ENCODE assay signal across 17 cellular contexts in genomic region chr9:136416427-136416826, GRCh38. TPM values are rescaled to one million over a fixed set of nuclear protein-coding genes. Genes with fewer than 3 reads are reported as not detected.
A peak's percentile ranks its signal among the peaks of the same experiment; 100 is the strongest.
DNase-seq lines count a peak whose midpoint lies in the region; FAIRE-seq and TF ChIP-seq lines count a peak whose summit lies in the region.
"Had no signal": no experiment of that assay in that cellular context is flagged by ENCODE, and none has a peak within 500 bp of the region (broad histone marks: within the 10 kb centered on the region; RNA-seq: fewer than 3 reads in every experiment).

No MANE protein-coding gene starts in this region.

- no peak overlapping the region for H3K18ac ChIP-seq in neuronal stem cell (ENCODE audit: low read length)

- no peak overlapping the region for H3K23ac ChIP-seq in neuronal stem cell (ENCODE audit: low read depth, low read length, poor library complexity)

- no peak for FAIRE-seq in GM19239 (lab: Jason Lieb, UNC)
- FAIRE-seq: H1, HepG2 had no signal

- H3K4ac ChIP-seq in neuronal stem cell (ENCODE audit: low read length) = no peak overlapping the region

- H2AFZ ChIP-seq in neuronal stem cell (ENCODE audit: low read length) = no peak overlapping the region
- H2AFZ ChIP-seq in smooth muscle cell (ENCODE audit: low read depth) = no peak overlapping the region

- no peaks in the 10 kb centered on the region for H3F3A ChIP-seq in smooth muscle cell (ENCODE audit: low read depth)

- no peak overlapping the region for H3K9ac ChIP-seq in neuronal stem cell (ENCODE audit: low read depth, low read length, poor library complexity)
- H3K9ac ChIP-seq in smooth muscle cell (ENCODE audit: low read depth) = no peak overlapping the region
- H3K9ac ChIP-seq: BLaER1 had no signal

- H2BK15ac ChIP-seq in neuronal stem cell (ENCODE audit: low read length) = no peak overlapping the region

- TF ChIP-seq CTCF in epithelial cell of esophagus (IDR thresholded peaks at IDR 0.05; ENCODE audit: insufficient read depth, low read depth, low read length, missing control alignments) (no peak), adrenal gland (IDR thresholded peaks at IDR 0.05) (no peak), smooth muscle cell (IDR thresholded peaks at IDR 0.05; ENCODE audit: borderline replicate concordance, insufficient read depth, poor library complexity, severe bottlenecking) (no peak)

- no peak overlapping the region for H4K91ac ChIP-seq in neuronal stem cell (ENCODE audit: low read depth, low read length, poor library complexity)

- H2AK5ac ChIP-seq in neuronal stem cell (ENCODE audit: low read depth, low read length) = no peak overlapping the region

- no peaks in the 10 kb centered on the region for H3K27me3 ChIP-seq in neuronal stem cell (ENCODE audit: control insufficient read depth in 3 of 3, insufficient read depth in 3 of 3, low read depth in 1 of 3, low read length in 3 of 3)
- no peaks in the 10 kb centered on the region for H3K27me3 ChIP-seq in adrenal gland
- no peaks in the 10 kb centered on the region for H3K27me3 ChIP-seq in smooth muscle cell (ENCODE audit: low read depth)
- H3K27me3 ChIP-seq: BLaER1 had no signal

- peaks cover 55 to 96% of the 10 kb centered on the region in 2 donors for H3K36me3 ChIP-seq in neuronal stem cell (replicated peaks in 1 of 2; ENCODE audit: control insufficient read depth in 2 of 2, insufficient read depth in 2 of 2, low read length in 2 of 2)
- H3K36me3 ChIP-seq in adrenal gland (replicated peaks in 1 of 2) = peaks cover 0 to 91% of the 10 kb centered on the region in 2 donors
- H3K36me3 ChIP-seq in smooth muscle cell (ENCODE audit: low read depth) = peaks cover 3% of the 10 kb centered on the region

- DNase-seq in ELR (ENCODE audit: low read depth) (peak; percentile 54), M059J (ENCODE audit: low read depth) (peak; percentile 25), epithelial cell of esophagus (ENCODE audit: low read depth) (peak; percentile 17), neuronal stem cell (ENCODE audit: low spot score) (no peak), adrenal gland (no peak), smooth muscle cell (lab: John Stamatoyannopoulos, UW; ENCODE audit: unreplicated experiment) (no peak), GM19239 (ENCODE audit: insufficient read length, low spot score) (no peak)
- no peak for DNase-seq in activated CD4-positive, alpha-beta T cell treated with anti-CD3 and anti-CD28 coated beads, Interleukin-2, amount 50 U/mL, for 4 hours
- DNase-seq: 8988T; CD8-positive, alpha-beta memory T cell; COR-L47; GF-D8; H9; KG1 had no signal

- peak overlapping the region; percentile 27 for H2BK5ac ChIP-seq in neuronal stem cell (ENCODE audit: low read length)

- H3K27ac ChIP-seq in neuronal stem cell (replicated peaks; ENCODE audit: low read length) (no peak overlapping the region), adrenal gland (no peak overlapping the region), smooth muscle cell (ENCODE audit: low read depth) (no peak overlapping the region)
- H3K27ac ChIP-seq: BLaER1 had no signal

- no peak overlapping the region for H4K8ac ChIP-seq in neuronal stem cell (ENCODE audit: low read depth, low read length)

- no peak overlapping the region for H3K14ac ChIP-seq in neuronal stem cell (ENCODE audit: low read length)

- H3K79me2 ChIP-seq in smooth muscle cell (ENCODE audit: low read depth) = peaks cover 26% of the 10 kb centered on the region

- intact Hi-C loops in adrenal gland (cut with DNase I) = no loop called here

- no peak overlapping the region for H2BK12ac ChIP-seq in neuronal stem cell (ENCODE audit: low read length)

- H2BK120ac ChIP-seq in neuronal stem cell (ENCODE audit: low read depth, low read length) = no peak overlapping the region

- no peak overlapping the region for H3K4me2 ChIP-seq in neuronal stem cell (ENCODE audit: insufficient read depth, low read length, poor library complexity, severe bottlenecking)
- H3K4me2 ChIP-seq in smooth muscle cell = no peak overlapping the region
- H3K4me2 ChIP-seq: BLaER1 had no signal

- H4K20me1 ChIP-seq in smooth muscle cell (ENCODE audit: low read depth) = peaks cover 26% of the 10 kb centered on the region

- H3K4me1 ChIP-seq in neuronal stem cell (ENCODE audit: control insufficient read depth in 2 of 2, insufficient read depth in 1 of 2, low read depth in 1 of 2, low read length in 2 of 2) (peaks cover 3 to 4% of the 10 kb centered on the region in 2 donors), adrenal gland (replicated peaks in 1 of 2) (peaks cover 2 to 10% of the 10 kb centered on the region in 2 donors), smooth muscle cell (ENCODE audit: low read depth) (peaks cover 2% of the 10 kb centered on the region)

- peaks cover 11% of the 10 kb centered on the region for H3K79me1 ChIP-seq in neuronal stem cell (ENCODE audit: low read depth, low read length)

- TF ChIP-seq POLR2A in adrenal gland (IDR thresholded peaks at IDR 0.05) = no peak

- WGBS in neuronal stem cell (ENCODE audit: extremely low coverage in 2 of 2, insufficient read length in 2 of 2, insufficient replicate concordance in 1 of 2), 2 donors = no CpG with 5 or more reads among the region's 8 CpGs
- WGBS in adrenal gland, 4 donors = 96 to 98% (median 97%) methylated on average over 8 of the region's 8 CpGs
- 94% methylated on average over 8 of the region's 8 CpGs for WGBS in smooth muscle cell (ENCODE audit: low lambda C conversion rate)

- H3K9me3 ChIP-seq in neuronal stem cell (replicated peaks in 1 of 2; ENCODE audit: control insufficient read depth in 2 of 2, insufficient read depth in 1 of 2, low read depth in 1 of 2, low read length in 2 of 2) (peaks cover 0 to 3% of the 10 kb centered on the region in 2 donors), adrenal gland (replicated peaks in 1 of 3) (no peaks in the 10 kb centered on the region), smooth muscle cell (replicated peaks; ENCODE audit: low read depth) (no peaks in the 10 kb centered on the region)
- H3K9me3 ChIP-seq: BLaER1 had no signal

- no peak overlapping the region for H3K4me3 ChIP-seq in epithelial cell of esophagus (ENCODE audit: low read length)
- no peak overlapping the region for H3K4me3 ChIP-seq in neuronal stem cell (ENCODE audit: low read length in 2 of 2)
- H3K4me3 ChIP-seq in adrenal gland = no peak overlapping the region
- H3K4me3 ChIP-seq in smooth muscle cell = no peak overlapping the region
- H3K4me3 ChIP-seq: BLaER1 had no signal

RNA-seq across cellular contexts. Expression of gene PMPCA, which starts 6.0 kb away (rescaled TPM):
- 41.4 and 88.7 TPM in 2 replicates for total RNA-seq in M059J (2014; rRNA removed; shearing (Covaris generic))
- polyA plus RNA-seq in neuronal stem cell (2013, experiment 1 of 2) = 37.1 TPM
- 37.8 TPM for polyA plus RNA-seq in neuronal stem cell (2013, experiment 2 of 2)
- total RNA-seq in adrenal gland (100 to 1,000 TPM in 1 of 8 donors, 10 to 100 TPM in 7; 43.4 to 100 (median 74.8) TPM), smooth muscle cell (39.1 and 39.8 TPM in 2 replicates)
- polyA plus RNA-seq in adrenal gland (100 to 1,000 TPM in 2 of 3 donors, 10 to 100 TPM in 1; 99.8 to 138 (median 115) TPM), smooth muscle cell (73.0 and 75.7 TPM in 2 replicates)

RNA-seq across cellular contexts. Expression of gene ENTR1, which starts 6.0 kb away (rescaled TPM):
- total RNA-seq in M059J (2014; rRNA removed; shearing (Covaris generic)) = 42.3 and 64.2 TPM in 2 replicates
- 53.7 TPM for polyA plus RNA-seq in neuronal stem cell (2013, experiment 1 of 2)
- polyA plus RNA-seq in neuronal stem cell (2013, experiment 2 of 2) = 51.2 TPM
- total RNA-seq in adrenal gland (10 to 100 TPM; 13.3 to 48.1 (median 34.1) TPM), smooth muscle cell (28.9 and 47.6 TPM in 2 replicates)
- polyA plus RNA-seq in adrenal gland (10 to 100 TPM; 21.5 to 48.4 (median 35.6) TPM), smooth muscle cell (25.4 and 29.7 TPM in 2 replicates)

RNA-seq across cellular contexts. Expression of gene SNAPC4, which starts 16.5 kb away (rescaled TPM):
- 3.0 and 8.1 TPM in 2 replicates for total RNA-seq in M059J (2014; rRNA removed; shearing (Covaris generic))
- 7.2 TPM for polyA plus RNA-seq in neuronal stem cell (2013, experiment 1 of 2)
- 7.1 TPM for polyA plus RNA-seq in neuronal stem cell (2013, experiment 2 of 2)
- total RNA-seq in adrenal gland (10 to 100 TPM in 1 of 8 donors, 1 to 10 TPM in 7; 3.3 to 10.6 (median 5.6) TPM), smooth muscle cell (1.6 and 4.2 TPM in 2 replicates)
- polyA plus RNA-seq in adrenal gland (10 to 100 TPM in 1 of 3 donors, 1 to 10 TPM in 2; 3.4 to 20.1 (median 8.3) TPM), smooth muscle cell (8.1 and 9.0 TPM in 2 replicates)

RNA-seq across cellular contexts. Expression of gene INPP5E, which starts 23.2 kb away (rescaled TPM):
- total RNA-seq in M059J (2014; rRNA removed; shearing (Covaris generic)) = 7.6 TPM in 2 replicates
- polyA plus RNA-seq in neuronal stem cell (2013, experiment 1 of 2) = 17.9 TPM
- polyA plus RNA-seq in neuronal stem cell (2013, experiment 2 of 2) = 17.2 TPM
- 10 to 100 TPM in 5 of 8 donors, 1 to 10 TPM in 3; 7.5 to 17.5 (median 10.5) TPM for total RNA-seq in adrenal gland
- 10 to 100 TPM in 2 of 3 donors, 1 to 10 TPM in 1; 2.3 to 27.1 (median 16.6) TPM for polyA plus RNA-seq in adrenal gland
- 2.8 and 6.5 TPM in 2 replicates for total RNA-seq in smooth muscle cell
- polyA plus RNA-seq in smooth muscle cell = 7.7 and 10.9 TPM in 2 replicates

RNA-seq across cellular contexts. Expression of gene CARD9, which starts 43.0 kb away (rescaled TPM):
- 0.05 and 0.12 TPM in 2 replicates for total RNA-seq in M059J (2014; rRNA removed; shearing (Covaris generic))
- 0.14 TPM for polyA plus RNA-seq in neuronal stem cell (2013, experiment 1 of 2)
- 0.17 TPM for polyA plus RNA-seq in neuronal stem cell (2013, experiment 2 of 2)
- total RNA-seq in adrenal gland (1 to 10 TPM; 1.1 to 5.8 (median 4.0) TPM), smooth muscle cell (0.94 and 1.2 TPM in 2 replicates)
- polyA plus RNA-seq in adrenal gland (10 to 100 TPM in 1 of 3 donors, 1 to 10 TPM in 1, under 1 TPM in 1; 0.35 to 10.6 (median 5.7) TPM), smooth muscle cell (1.9 and 3.0 TPM in 2 replicates)
- polyA plus RNA-seq: CD8-positive, alpha-beta memory T cell had no signal

Comparison
In these comparisons a context has a peak if more than half of its experiments do, and no peak if none do; other contexts are left out.
1. DNase-seq: peak in ELR (single experiment), M059J (single experiment) and epithelial cell of esophagus (single experiment); none in neuronal stem cell (single experiment), activated CD4-positive, alpha-beta T cell treated with anti-CD3 and anti-CD28 coated beads, Interleukin-2, amount 50 U/mL, for 4 hours (0 of 2), adrenal gland (0 of 7), smooth muscle cell (single experiment) and GM19239 (single experiment).